In the genomic region with DNA sequence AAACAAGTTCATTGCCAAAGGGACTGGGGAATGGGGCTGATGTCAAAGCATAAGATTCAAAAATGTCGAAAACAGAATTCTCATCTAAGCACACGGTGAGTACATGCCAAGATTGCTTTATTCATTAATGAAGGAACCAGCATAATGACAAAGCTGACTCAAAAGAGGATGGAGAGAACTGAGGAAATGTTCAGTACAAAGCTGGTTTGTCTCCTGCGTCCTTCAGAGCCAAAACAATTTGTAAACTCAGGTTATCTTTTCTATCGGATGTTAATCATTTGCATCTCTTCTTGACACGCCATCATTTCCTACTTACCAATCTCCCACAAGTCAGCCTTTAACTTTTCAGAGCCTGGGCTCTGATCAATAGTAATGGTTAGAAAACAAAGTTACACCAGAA, we compare ENCODE assay signal across 19 cellular contexts.
"Had no signal": no experiment of that assay in that cellular context is flagged by ENCODE, and none has a peak within 500 bp of the region (broad histone marks: within the 10 kb centered on the region; RNA-seq: fewer than 3 reads in every experiment).

No MANE protein-coding gene starts in this region.

- H3K4me3 ChIP-seq: MG63 had no signal

- H3K9me3 ChIP-seq: MG63, SK-N-SH had no signal

- DNase-seq: Karpas-422, MG63, NCI-H1092 treated with DMSO at 0.1 percent for 48 hours, NCI-H1436, NCI-H187, NCI-H2029, NCI-H2081 treated with DMSO at 0.1 percent for 48 hours, NCI-H2171, NCI-H226, NCI-H446, NCI-H510A, NCI-H524 treated with DMSO at 0.1 percent for 48 hours, NCI-H69, NCI-H774, RPMI8226, SHP77, SK-N-SH, SW 1271 had no signal

- FAIRE-seq: RCC 7860 had no signal

- H3K27me3 ChIP-seq: MG63 had no signal

- H3K36me3 ChIP-seq: MG63 had no signal
